6 cellular contexts compared by ENCODE assay signal in the genomic region with DNA sequence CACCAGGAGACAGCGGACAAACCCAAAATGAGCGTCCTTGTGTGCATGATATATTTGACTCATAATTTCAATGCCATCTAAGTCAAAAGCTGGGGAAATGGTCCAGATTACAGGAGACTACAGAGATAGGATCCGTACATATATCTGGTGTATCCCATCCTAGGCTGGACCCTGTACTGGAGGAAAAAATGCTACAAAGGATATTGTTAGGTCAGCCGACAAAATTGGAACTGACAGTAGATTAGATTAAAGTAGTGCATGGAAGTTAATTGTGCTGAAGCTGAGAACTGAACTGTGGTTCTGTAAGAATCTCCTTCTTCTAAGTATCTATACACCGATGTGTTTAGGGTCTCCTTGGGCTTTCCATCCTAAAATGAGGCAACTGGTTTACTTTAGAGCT. TPM values are rescaled to one million over a fixed set of nuclear protein-coding genes. Genes with fewer than 3 reads are reported as not detected.
"Had no signal": no experiment of that assay in that cellular context is flagged by ENCODE, and none has a peak within 500 bp of the region (broad histone marks: within the 10 kb centered on the region; RNA-seq: fewer than 3 reads in every experiment).

No MANE protein-coding gene starts in this region.

- H2AFZ ChIP-seq: GM23338 had no signal

- H3K4me2 ChIP-seq: GM23338 had no signal

- DNase-seq: H9, HCEC 1CT, IMR-90 had no signal

- H3K4me3 ChIP-seq: GM23338 had no signal

- H3K27ac Mint-ChIP-seq: GM23338 had no signal

- ATAC-seq: GM23338 had no signal

- H3K4me3 Mint-ChIP-seq: GM23338, H9 had no signal

- H3K9me3 Mint-ChIP-seq: GM23338, H9 had no signal

RNA-seq across cellular contexts. Expression of gene KCNG4, which starts 24.3 kb away (rescaled TPM):
- total RNA-seq: H1, H9, HT-29, IMR-90 had no signal
- polyA plus RNA-seq: GM23338, H1, IMR-90 had no signal

RNA-seq across cellular contexts. Expression of gene ADAD2, which starts 24.6 kb away (rescaled TPM):
- total RNA-seq: HT-29, IMR-90 had no signal
- polyA plus RNA-seq: IMR-90 had no signal
